Comparison of ENCODE assay signal across 16 cellular contexts in genomic region chr15:49979705-49980382, GRCh38.
"Had no signal": no experiment of that assay in that cellular context is flagged by ENCODE, and none has a peak within 500 bp of the region (broad histone marks: within the 10 kb centered on the region; RNA-seq: fewer than 3 reads in every experiment).

No MANE protein-coding gene starts in this region.

- H3K4me3 Mint-ChIP-seq: activated B cell treated with CpG ODN at 0.5 μM for 24 hours; activated CD4-positive, alpha-beta T cell treated with anti-CD3 and anti-CD28 coated beads, Interleukin-2, amount 10 ng/mL, durations not matched to agents 7 days and 5 days; activated naive CD4-positive, alpha-beta T cell treated with anti-CD3 and anti-CD28 coated beads, Interleukin-2, amount 10 ng/mL, durations not matched to agents 7 days and 5 days; nephron progenitor cell had no signal

- H3K36me3 Mint-ChIP-seq: activated naive CD4-positive, alpha-beta T cell treated with anti-CD3 and anti-CD28 coated beads, Interleukin-2, amount 10 ng/mL, durations not matched to agents 7 days and 5 days had no signal

- DNase-seq: activated B cell treated with CpG ODN at 0.5 μM for 24 hours; activated CD4-positive, alpha-beta T cell treated with anti-CD3 and anti-CD28 coated beads, Interleukin-2, amount 10 ng/mL, durations not matched to agents 7 days and 5 days; activated CD8-positive, alpha-beta memory T cell treated with anti-CD3 and anti-CD28 coated beads for 24 hours; activated naive CD4-positive, alpha-beta T cell treated with anti-CD3 and anti-CD28 coated beads, Interleukin-2, amount 10 ng/mL, durations not matched to agents 7 days and 5 days; activated T-cell treated with anti-CD3 and anti-CD28 coated beads for 4 hours; dermis blood vessel endothelial cell; effector memory CD8-positive, alpha-beta T cell; foreskin melanocyte; kidney glomerular epithelial cell; left ventricle myocardium superior; mesendoderm; nephron progenitor cell; psoas muscle; sigmoid colon; stimulated activated CD4-positive, alpha-beta T cell treated with anti-CD3 and anti-CD28 coated beads, Interleukin-1b, Interleukin-23, amount 100 ng/mL, for 48 hours; upper lobe of right lung had no signal

- H3K9me3 Mint-ChIP-seq: activated B cell treated with CpG ODN at 0.5 μM for 24 hours; activated CD4-positive, alpha-beta T cell treated with anti-CD3 and anti-CD28 coated beads, Interleukin-2, amount 10 ng/mL, durations not matched to agents 7 days and 5 days; activated naive CD4-positive, alpha-beta T cell treated with anti-CD3 and anti-CD28 coated beads, Interleukin-2, amount 10 ng/mL, durations not matched to agents 7 days and 5 days; effector memory CD8-positive, alpha-beta T cell; nephron progenitor cell had no signal

- H3K27ac Mint-ChIP-seq: activated B cell treated with CpG ODN at 0.5 μM for 24 hours; activated CD4-positive, alpha-beta T cell treated with anti-CD3 and anti-CD28 coated beads, Interleukin-2, amount 10 ng/mL, durations not matched to agents 7 days and 5 days; activated naive CD4-positive, alpha-beta T cell treated with anti-CD3 and anti-CD28 coated beads, Interleukin-2, amount 10 ng/mL, durations not matched to agents 7 days and 5 days; nephron progenitor cell had no signal

- H3K27me3 Mint-ChIP-seq: activated B cell treated with CpG ODN at 0.5 μM for 24 hours; activated CD4-positive, alpha-beta T cell treated with anti-CD3 and anti-CD28 coated beads, Interleukin-2, amount 10 ng/mL, durations not matched to agents 7 days and 5 days; effector memory CD8-positive, alpha-beta T cell had no signal

- ATAC-seq: effector memory CD8-positive, alpha-beta T cell; left ventricle myocardium superior; psoas muscle; upper lobe of right lung had no signal

- H3K4me1 Mint-ChIP-seq: activated B cell treated with CpG ODN at 0.5 μM for 24 hours; activated CD4-positive, alpha-beta T cell treated with anti-CD3 and anti-CD28 coated beads, Interleukin-2, amount 10 ng/mL, durations not matched to agents 7 days and 5 days; activated naive CD4-positive, alpha-beta T cell treated with anti-CD3 and anti-CD28 coated beads, Interleukin-2, amount 10 ng/mL, durations not matched to agents 7 days and 5 days; nephron progenitor cell had no signal
